In the genomic region with DNA sequence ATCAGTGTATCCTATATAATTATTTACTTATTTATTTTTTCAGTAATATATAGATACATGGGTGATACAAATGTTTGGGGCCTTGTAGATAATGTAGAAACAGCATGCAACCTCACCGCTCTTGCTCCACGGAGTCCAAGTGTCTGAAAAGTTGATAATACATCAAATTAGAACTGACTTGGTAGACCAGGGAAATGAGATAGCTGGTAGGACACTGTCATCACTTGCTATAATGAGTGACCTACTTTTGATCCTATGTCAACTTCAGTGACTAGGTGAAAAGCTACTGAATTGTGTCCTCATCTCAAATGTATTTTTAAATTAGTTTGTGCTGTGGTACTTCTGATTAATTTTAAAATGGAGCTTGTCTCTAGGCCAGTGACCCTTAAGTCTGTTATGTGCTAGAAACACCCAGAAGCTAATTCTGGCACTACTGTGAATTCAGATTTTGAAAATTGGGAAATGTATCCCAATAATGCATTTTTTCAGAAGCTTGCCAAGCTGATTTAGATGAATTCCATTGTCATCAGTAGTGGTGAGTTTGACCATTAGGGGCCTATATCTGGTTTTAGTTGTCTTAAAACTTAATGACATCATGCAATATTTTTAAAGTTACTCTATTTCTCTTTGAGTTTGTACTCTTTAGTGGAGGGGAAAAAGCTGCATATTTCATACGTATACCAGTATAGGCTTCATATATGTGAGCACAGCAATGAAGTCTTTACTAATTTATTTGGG, we compare ENCODE assay signal across 21 cellular contexts. TPM values are rescaled to one million over a fixed set of nuclear protein-coding genes. Genes with fewer than 3 reads are reported as not detected.
A peak's percentile ranks its signal among the peaks of the same experiment; 100 is the strongest.
DNase-seq lines count a peak whose midpoint lies in the region; ATAC-seq, FAIRE-seq and TF ChIP-seq lines count a peak whose summit lies in the region.
"Had no signal": no experiment of that assay in that cellular context is flagged by ENCODE, and none has a peak within 500 bp of the region (broad histone marks: within the 10 kb centered on the region; RNA-seq: fewer than 3 reads in every experiment).

No MANE protein-coding gene starts in this region.

- intact Hi-C loops in MCF 10A (cut with micrococcal nuclease): no loop called here
- intact Hi-C loops in breast epithelium (cut with DNase I; ENCODE audit: low total_unique reads): no loop called here
- intact Hi-C loops in gastrocnemius medialis (cut with DNase I; ENCODE audit: low total_unique reads): no loop called here

- H3K18ac ChIP-seq in mesendoderm (ENCODE audit: low read length): no peak overlapping the region

- no peak overlapping the region for H3K4ac ChIP-seq in mesendoderm (ENCODE audit: low read depth, low read length)

- no peak overlapping the region for H3K9ac ChIP-seq in mesendoderm (ENCODE audit: low read length)
- H3K9ac ChIP-seq: BLaER1 treated with 17β-estradiol and CSF1 and Interleukin-3, amounts not matched to agents 10 nM and 100 nM had no signal

- no peaks in the 10 kb centered on the region for H3K4me1 ChIP-seq in breast epithelium
- no peaks in the 10 kb centered on the region for H3K4me1 ChIP-seq in mesendoderm (ENCODE audit: control insufficient read depth, low read depth, low read length)
- H3K4me1 ChIP-seq in gastrocnemius medialis: peaks cover 0 to 4% of the 10 kb centered on the region in 2 donors
- H3K4me1 ChIP-seq: BE2C had no signal

- no TSS peak for BruUV-seq in MCF 10A (replicated peaks; lab: Mats Ljungman, UMichigan)

- no peak overlapping the region for H3K4me2 ChIP-seq in mesendoderm (ENCODE audit: low read length)
- H3K4me2 ChIP-seq: A549; BLaER1 treated with 17β-estradiol and CSF1 and Interleukin-3, amounts not matched to agents 10 nM and 100 nM; GM23338 had no signal

- no peak overlapping the region for H4K5ac ChIP-seq in mesendoderm (ENCODE audit: low read length)

- WGBS in mesendoderm (ENCODE audit: extremely low coverage, insufficient coverage, low lambda C conversion rate): no CpG with 5 or more reads among the region's 3 CpGs

- CTCF ChIA-PET in MCF 10A (lab: Yijun Ruan, JAX): interaction anchor here (0.6 kb wide), 1 partner anchor 10 kb away, joined by 3 read pairs; no protein-coding TSS in a partner anchor

- no peak overlapping the region for H3K4me3 Mint-ChIP-seq in MCF 10A (ENCODE audit: unreplicated experiment)
- H3K4me3 Mint-ChIP-seq: GM23338 had no signal

- no peak overlapping the region for H2AK5ac ChIP-seq in mesendoderm (ENCODE audit: low read length)

- H2BK15ac ChIP-seq in mesendoderm (replicated peaks; ENCODE audit: low read depth): no peak overlapping the region

- H3K27ac Mint-ChIP-seq in MCF 10A (ENCODE audit: low read depth, unreplicated experiment): peak overlapping the region; percentile 11
- H3K27ac Mint-ChIP-seq: GM23338 had no signal

- in situ Hi-C loops in gastrocnemius medialis (cut with MboI; ENCODE audit: low sequenced_read_pairs in 4 of 4): no loop called here

- no peak overlapping the region for H3K56ac ChIP-seq in mesendoderm (ENCODE audit: low read length)

- POLR2A ChIA-PET in MCF 10A (lab: Yijun Ruan, JAX): interaction anchor here (4.6 kb wide), 1 partner anchor 11 kb away, joined by 34 read pairs; no protein-coding TSS in a partner anchor

- H3K4me3 ChIP-seq in breast epithelium (no peak overlapping the region), mesendoderm (ENCODE audit: low read length) (no peak overlapping the region), gastrocnemius medialis (no peak overlapping the region)
- H3K4me3 ChIP-seq: A549; BLaER1 treated with 17β-estradiol and CSF1 and Interleukin-3, amounts not matched to agents 10 nM and 100 nM; GM23338; HAP-1 had no signal

- H3K4me1 Mint-ChIP-seq in MCF 10A (ENCODE audit: insufficient read depth, unreplicated experiment): peaks cover 20% of the 10 kb centered on the region
- H3K4me1 Mint-ChIP-seq: GM23338 had no signal

- no peak overlapping the region for H3K23ac ChIP-seq in mesendoderm (ENCODE audit: low read length)

- no peak overlapping the region for H2BK120ac ChIP-seq in mesendoderm (ENCODE audit: low read depth, low read length)

- peaks cover 2% of the 10 kb centered on the region for H3K79me2 ChIP-seq in mesendoderm (ENCODE audit: control insufficient read depth, insufficient read depth, low read length)

- no peak for TF ChIP-seq CTCF in MCF 10A (IDR thresholded peaks at IDR 0.05; ENCODE audit: unreplicated experiment)
- TF ChIP-seq CTCF in breast epithelium (IDR thresholded peaks at IDR 0.05): no peak
- no peak for TF ChIP-seq CTCF in gastrocnemius medialis (IDR thresholded peaks at IDR 0.05 in 4 of 5, conservative IDR thresholded peaks at IDR 0.05 in 1 of 5)

- no peaks in the 10 kb centered on the region for H3K9me3 ChIP-seq in breast epithelium
- no peaks in the 10 kb centered on the region for H3K9me3 ChIP-seq in gastrocnemius medialis
- H3K9me3 ChIP-seq: A549; BE2C; BLaER1 treated with 17β-estradiol and CSF1 and Interleukin-3, amounts not matched to agents 10 nM and 100 nM; HAP-1 had no signal

- no peaks in the 10 kb centered on the region for H3K36me3 ChIP-seq in breast epithelium
- H3K36me3 ChIP-seq in mesendoderm (ENCODE audit: control insufficient read depth, insufficient read depth, low read length): peaks cover 6% of the 10 kb centered on the region
- no peaks in the 10 kb centered on the region for H3K36me3 ChIP-seq in gastrocnemius medialis

- H3K36me3 Mint-ChIP-seq in MCF 10A (ENCODE audit: insufficient read depth, unreplicated experiment): peaks cover 17% of the 10 kb centered on the region
- H3K36me3 Mint-ChIP-seq: CD4-positive, alpha-beta memory T cell had no signal

- H2BK5ac ChIP-seq in mesendoderm (ENCODE audit: low read length): no peak overlapping the region

- H3K27ac ChIP-seq in breast epithelium (no peak overlapping the region), mesendoderm (ENCODE audit: low read depth, low read length) (no peak overlapping the region), gastrocnemius medialis (no peak overlapping the region)
- H3K27ac ChIP-seq: A549; BLaER1 treated with 17β-estradiol and CSF1 and Interleukin-3, amounts not matched to agents 10 nM and 100 nM had no signal

- no peak for DNase-seq in MCF 10A (ENCODE audit: unreplicated experiment)
- DNase-seq in breast epithelium (ENCODE audit: low spot score in 2 of 2): no peak
- no peak for DNase-seq in H54 (ENCODE audit: insufficient read length, low spot score)
- DNase-seq in mesendoderm: peak; percentile 39
- no peak for DNase-seq in gastrocnemius medialis
- DNase-seq in NCI-H2171 (lab: John Stamatoyannopoulos, UW): no peak
- DNase-seq: 8988T; ACHN; AML-193; BE2C; CD4-positive, alpha-beta memory T cell; COR-L47; DMS153; DND-41 had no signal

- no peaks in the 10 kb centered on the region for H3K9me3 Mint-ChIP-seq in MCF 10A (ENCODE audit: unreplicated experiment)
- H3K9me3 Mint-ChIP-seq: CD4-positive, alpha-beta memory T cell; GM23338 had no signal

- H3K79me1 ChIP-seq in mesendoderm (ENCODE audit: low read length): peaks cover 1% of the 10 kb centered on the region

- peak; percentile 63 to 71 for ATAC-seq in gastrocnemius medialis
- no peak for ATAC-seq in GM21723 (IDR thresholded peaks at IDR 0.05; ENCODE audit: unreplicated experiment)
- ATAC-seq: A549, GM23338 had no signal

- FAIRE-seq in H54 (lab: Jason Lieb, UNC): peak; percentile 83
- FAIRE-seq: A549, G401.6, GM12892 had no signal

- H4K8ac ChIP-seq in mesendoderm (ENCODE audit: low read depth, low read length): no peak overlapping the region

- H3K27me3 Mint-ChIP-seq in MCF 10A (ENCODE audit: insufficient read depth, unreplicated experiment): no peaks in the 10 kb centered on the region
- H3K27me3 Mint-ChIP-seq: CD4-positive, alpha-beta memory T cell had no signal

- TF ChIP-seq POLR2A in breast epithelium (IDR thresholded peaks at IDR 0.05): no peak
- no peak for TF ChIP-seq POLR2A in H54 (IDR thresholded peaks at IDR 0.05; ENCODE audit: low read depth, low read length)
- TF ChIP-seq POLR2A in gastrocnemius medialis (IDR thresholded peaks at IDR 0.05): no peak

- H3K27me3 ChIP-seq in breast epithelium: no peaks in the 10 kb centered on the region
- no peaks in the 10 kb centered on the region for H3K27me3 ChIP-seq in mesendoderm (ENCODE audit: insufficient read depth, low read length, poor library complexity)
- no peaks in the 10 kb centered on the region for H3K27me3 ChIP-seq in gastrocnemius medialis
- H3K27me3 ChIP-seq: BE2C; BLaER1 treated with 17β-estradiol and CSF1 and Interleukin-3, amounts not matched to agents 10 nM and 100 nM had no signal

RNA-seq across cellular contexts. Expression of a gene that starts 17.4 kb away (rescaled TPM):
- 37.4 and 48.8 TPM in 2 replicates for total RNA-seq in MCF 10A (2022)
- total RNA-seq in breast epithelium: 1 to 10 TPM in 2 of 3 donors, under 1 TPM in 1; 0.98 to 5.0 (median 2.2) TPM
- polyA plus RNA-seq in mesendoderm (2013, experiment 1 of 2): 80.6 TPM
- 81.4 TPM for polyA plus RNA-seq in mesendoderm (2013, experiment 2 of 2)
- total RNA-seq in gastrocnemius medialis: 1 to 10 TPM in 2 of 4 donors, under 1 TPM in 1, not detected in 1; 0.82 to 1.9 (median 1.2) TPM
